Comparison of ENCODE assay signal across 8 cellular contexts in the genomic region with DNA sequence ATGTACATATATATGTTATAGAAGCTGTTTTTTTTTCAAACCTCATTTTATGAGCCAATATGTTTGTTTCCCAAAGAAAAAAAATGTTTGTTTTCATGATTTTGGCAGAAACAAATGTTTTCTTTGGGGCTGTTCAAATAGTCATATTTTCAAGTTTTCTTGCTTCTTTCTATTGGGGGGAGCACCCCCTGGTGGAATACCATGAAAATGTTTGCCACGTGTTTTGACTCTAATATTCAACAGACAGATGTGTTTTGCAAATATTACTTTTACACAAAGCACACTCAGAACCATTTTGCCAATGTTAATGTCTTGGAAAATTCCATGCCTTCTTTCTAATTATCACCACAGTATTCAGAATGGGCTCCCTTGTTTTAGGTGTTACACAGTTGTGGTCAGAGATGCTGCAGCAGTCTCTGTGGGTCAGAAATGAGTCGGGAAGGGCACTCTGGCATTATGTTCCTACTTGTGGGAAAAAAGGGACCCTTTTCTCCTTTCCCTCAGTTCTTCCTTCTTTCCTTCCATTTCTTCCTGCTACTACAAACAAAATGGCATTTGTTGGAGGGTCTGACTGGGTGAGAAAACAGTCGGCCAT.
DNase-seq lines count a peak whose midpoint lies in the region; ATAC-seq, FAIRE-seq and TF ChIP-seq lines count a peak whose summit lies in the region.

No MANE protein-coding gene starts in this region.

- CTCF ChIA-PET in PC-9 (lab: Charles Lee): interaction anchor here (0.6 kb wide), 1 partner anchor 756 kb away, joined by 4 read pairs; no protein-coding TSS in a partner anchor

- POLR2A ChIA-PET in PC-9 (lab: Charles Lee; ENCODE audit: unreplicated experiment): no interaction called here

- no peaks in the 10 kb centered on the region for H3K79me2 ChIP-seq in GM23338 (replicated peaks; ENCODE audit: insufficient read depth)
- no peaks in the 10 kb centered on the region for H3K79me2 ChIP-seq in PC-9 (ENCODE audit: low read depth)

- H3K9me3 Mint-ChIP-seq in GM23338: no peaks in the 10 kb centered on the region

- H3K4me2 ChIP-seq in GM23338: no peak overlapping the region
- no peak overlapping the region for H3K4me2 ChIP-seq in PC-9

- BruUV-seq in PC-9 (replicated peaks; lab: Mats Ljungman, UMichigan): no TSS peak

- H3K4me1 ChIP-seq in GM23338 (ENCODE audit: insufficient read depth) (no peaks in the 10 kb centered on the region), PC-9 (replicated peaks; ENCODE audit: insufficient read depth) (no peaks in the 10 kb centered on the region)

- ATAC-seq in GM23338 (no peak), sciatic nerve (no peak)

- H3F3A ChIP-seq in GM23338 (replicated peaks; ENCODE audit: low read depth): no peaks in the 10 kb centered on the region
- no peaks in the 10 kb centered on the region for H3F3A ChIP-seq in PC-9 (ENCODE audit: insufficient read depth, low read depth)

- no peak overlapping the region for H3K4me3 Mint-ChIP-seq in GM23338

- H3K36me3 Mint-ChIP-seq in GM23338 (ENCODE audit: low read depth): no peaks in the 10 kb centered on the region

- no peak overlapping the region for H3K4me3 ChIP-seq in GM23338
- no peak overlapping the region for H3K4me3 ChIP-seq in PC-9

- no peaks in the 10 kb centered on the region for H3K4me1 Mint-ChIP-seq in GM23338

- H3K36me3 ChIP-seq in GM23338 (ENCODE audit: insufficient read depth) (no peaks in the 10 kb centered on the region), PC-9 (ENCODE audit: low read depth) (no peaks in the 10 kb centered on the region)

- FAIRE-seq in D721Med (lab: Jason Lieb, UNC): no peak

- H3K27ac Mint-ChIP-seq in GM23338: no peak overlapping the region

- intact Hi-C loops in PC-9 (cut with micrococcal nuclease; ENCODE audit: unreplicated experiment) (no loop called here), sciatic nerve (cut with DNase I) (loop anchor here (10.0 kb wide), 1 partner anchor 752 kb away; no protein-coding TSS in a partner anchor)

- peak overlapping the region; percentile 18; the same call in 1 of the 2 replicates for H2AFZ ChIP-seq in GM23338
- no peak overlapping the region for H2AFZ ChIP-seq in PC-9

- peaks cover 3% of the 10 kb centered on the region for H3K27me3 Mint-ChIP-seq in GM23338 (ENCODE audit: insufficient read depth, low read depth, poor library complexity)

- H3K27me3 ChIP-seq in GM23338 (ENCODE audit: insufficient read depth) (no peaks in the 10 kb centered on the region), PC-9 (ENCODE audit: insufficient read depth, low read depth) (no peaks in the 10 kb centered on the region)

- H3K9me2 ChIP-seq in GM23338 (ENCODE audit: insufficient read depth) (no peaks in the 10 kb centered on the region), PC-9 (ENCODE audit: insufficient read depth) (no peaks in the 10 kb centered on the region; the same call in 1 of the 2 replicates)

- TF ChIP-seq CTCF in D721Med (IDR thresholded peaks at IDR 0.05; ENCODE audit: insufficient read depth, missing control alignments) (peak; percentile 53), GM23338 (conservative IDR thresholded peaks at IDR 0.05; ENCODE audit: low read depth in 2 of 2) (peak; percentile 67 to 86), PC-9 (conservative IDR thresholded peaks at IDR 0.05) (peak; percentile 62)

- no peaks in the 10 kb centered on the region for H3K9me3 ChIP-seq in PC-9 (ENCODE audit: insufficient read depth, low read depth)

- H4K20me1 ChIP-seq in GM23338 (replicated peaks; ENCODE audit: insufficient read depth): no peaks in the 10 kb centered on the region
- no peaks in the 10 kb centered on the region for H4K20me1 ChIP-seq in PC-9 (ENCODE audit: insufficient read depth)

- H3K27ac ChIP-seq in GM23338 (ENCODE audit: low read depth): no peak overlapping the region
- H3K27ac ChIP-seq in PC-9: no peak overlapping the region

- DNase-seq in D721Med (ENCODE audit: insufficient read length, low spot score) (no peak), GM23338 (ENCODE audit: low spot score) (peak; percentile 47), PC-9 (peak in 1 of 2 experiments; percentile 3), fibroblast of peridontal ligament (ENCODE audit: extremely low read depth) (peak; percentile 76), sciatic nerve (ENCODE audit: low spot score) (peak; percentile 63), kidney glomerular epithelial cell (lab: John Stamatoyannopoulos, UW) (no peak), kidney tubule cell (ENCODE audit: low spot score) (no peak)
- DNase-seq in effector CD8-positive, alpha-beta T cell (lab: John Stamatoyannopoulos, UW): no peak

TF ChIP-seq in GM23338, 12 proteins besides CTCF, POLR2A, EP300 and RAD21:
- TF ChIP-seq NANOG (IDR thresholded peaks at IDR 0.05; ENCODE audit: borderline replicate concordance) (no peak), CREB1 (CRISPR knock-in tag; IDR thresholded peaks at IDR 0.05; ENCODE audit: low read depth) (no peak), ZNF331 (CRISPR knock-in tag; IDR thresholded peaks at IDR 0.05; ENCODE audit: low read depth) (no peak), ETS1 (IDR thresholded peaks at IDR 0.05) (no peak)

Comparison
In these comparisons a context has a peak if more than half of its experiments do, and no peak if none do; other contexts are left out.
1. DNase-seq: peak in GM23338 (single experiment), fibroblast of peridontal ligament (single experiment) and sciatic nerve (single experiment); none in D721Med (single experiment), kidney glomerular epithelial cell (single experiment), effector CD8-positive, alpha-beta T cell (single experiment) and kidney tubule cell (single experiment).
2. Peak in every context shown above with its lines, with median percentiles within 50 percentile points of each other: CTCF ChIP-seq.